1 cellular context compared by ENCODE assay signal in the genomic region with DNA sequence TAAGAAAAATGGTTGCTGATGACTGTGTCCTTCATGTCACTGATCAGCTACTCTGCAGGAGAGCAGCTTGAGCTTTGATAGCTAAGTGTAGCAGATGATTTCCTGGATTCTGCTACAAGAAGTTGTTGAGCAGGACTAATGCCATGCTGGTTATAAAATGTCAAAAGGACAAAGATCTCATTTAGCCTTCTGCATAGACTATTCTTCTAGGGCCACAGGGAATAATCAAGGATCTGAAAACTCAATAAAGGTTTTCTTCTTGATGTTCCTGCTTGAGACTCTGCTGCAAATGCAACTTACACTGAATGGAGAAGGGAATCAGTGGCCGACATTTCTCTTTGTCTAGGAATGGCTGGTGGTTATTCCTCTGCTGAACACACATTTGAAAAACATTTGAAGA.
TF ChIP-seq lines count a peak whose summit lies in the region.

No MANE protein-coding gene starts in this region.

TF ChIP-seq in GM23338, 12 proteins besides CTCF, POLR2A, EP300 and RAD21 (continued from another document):
- TF ChIP-seq, protein P1, sequence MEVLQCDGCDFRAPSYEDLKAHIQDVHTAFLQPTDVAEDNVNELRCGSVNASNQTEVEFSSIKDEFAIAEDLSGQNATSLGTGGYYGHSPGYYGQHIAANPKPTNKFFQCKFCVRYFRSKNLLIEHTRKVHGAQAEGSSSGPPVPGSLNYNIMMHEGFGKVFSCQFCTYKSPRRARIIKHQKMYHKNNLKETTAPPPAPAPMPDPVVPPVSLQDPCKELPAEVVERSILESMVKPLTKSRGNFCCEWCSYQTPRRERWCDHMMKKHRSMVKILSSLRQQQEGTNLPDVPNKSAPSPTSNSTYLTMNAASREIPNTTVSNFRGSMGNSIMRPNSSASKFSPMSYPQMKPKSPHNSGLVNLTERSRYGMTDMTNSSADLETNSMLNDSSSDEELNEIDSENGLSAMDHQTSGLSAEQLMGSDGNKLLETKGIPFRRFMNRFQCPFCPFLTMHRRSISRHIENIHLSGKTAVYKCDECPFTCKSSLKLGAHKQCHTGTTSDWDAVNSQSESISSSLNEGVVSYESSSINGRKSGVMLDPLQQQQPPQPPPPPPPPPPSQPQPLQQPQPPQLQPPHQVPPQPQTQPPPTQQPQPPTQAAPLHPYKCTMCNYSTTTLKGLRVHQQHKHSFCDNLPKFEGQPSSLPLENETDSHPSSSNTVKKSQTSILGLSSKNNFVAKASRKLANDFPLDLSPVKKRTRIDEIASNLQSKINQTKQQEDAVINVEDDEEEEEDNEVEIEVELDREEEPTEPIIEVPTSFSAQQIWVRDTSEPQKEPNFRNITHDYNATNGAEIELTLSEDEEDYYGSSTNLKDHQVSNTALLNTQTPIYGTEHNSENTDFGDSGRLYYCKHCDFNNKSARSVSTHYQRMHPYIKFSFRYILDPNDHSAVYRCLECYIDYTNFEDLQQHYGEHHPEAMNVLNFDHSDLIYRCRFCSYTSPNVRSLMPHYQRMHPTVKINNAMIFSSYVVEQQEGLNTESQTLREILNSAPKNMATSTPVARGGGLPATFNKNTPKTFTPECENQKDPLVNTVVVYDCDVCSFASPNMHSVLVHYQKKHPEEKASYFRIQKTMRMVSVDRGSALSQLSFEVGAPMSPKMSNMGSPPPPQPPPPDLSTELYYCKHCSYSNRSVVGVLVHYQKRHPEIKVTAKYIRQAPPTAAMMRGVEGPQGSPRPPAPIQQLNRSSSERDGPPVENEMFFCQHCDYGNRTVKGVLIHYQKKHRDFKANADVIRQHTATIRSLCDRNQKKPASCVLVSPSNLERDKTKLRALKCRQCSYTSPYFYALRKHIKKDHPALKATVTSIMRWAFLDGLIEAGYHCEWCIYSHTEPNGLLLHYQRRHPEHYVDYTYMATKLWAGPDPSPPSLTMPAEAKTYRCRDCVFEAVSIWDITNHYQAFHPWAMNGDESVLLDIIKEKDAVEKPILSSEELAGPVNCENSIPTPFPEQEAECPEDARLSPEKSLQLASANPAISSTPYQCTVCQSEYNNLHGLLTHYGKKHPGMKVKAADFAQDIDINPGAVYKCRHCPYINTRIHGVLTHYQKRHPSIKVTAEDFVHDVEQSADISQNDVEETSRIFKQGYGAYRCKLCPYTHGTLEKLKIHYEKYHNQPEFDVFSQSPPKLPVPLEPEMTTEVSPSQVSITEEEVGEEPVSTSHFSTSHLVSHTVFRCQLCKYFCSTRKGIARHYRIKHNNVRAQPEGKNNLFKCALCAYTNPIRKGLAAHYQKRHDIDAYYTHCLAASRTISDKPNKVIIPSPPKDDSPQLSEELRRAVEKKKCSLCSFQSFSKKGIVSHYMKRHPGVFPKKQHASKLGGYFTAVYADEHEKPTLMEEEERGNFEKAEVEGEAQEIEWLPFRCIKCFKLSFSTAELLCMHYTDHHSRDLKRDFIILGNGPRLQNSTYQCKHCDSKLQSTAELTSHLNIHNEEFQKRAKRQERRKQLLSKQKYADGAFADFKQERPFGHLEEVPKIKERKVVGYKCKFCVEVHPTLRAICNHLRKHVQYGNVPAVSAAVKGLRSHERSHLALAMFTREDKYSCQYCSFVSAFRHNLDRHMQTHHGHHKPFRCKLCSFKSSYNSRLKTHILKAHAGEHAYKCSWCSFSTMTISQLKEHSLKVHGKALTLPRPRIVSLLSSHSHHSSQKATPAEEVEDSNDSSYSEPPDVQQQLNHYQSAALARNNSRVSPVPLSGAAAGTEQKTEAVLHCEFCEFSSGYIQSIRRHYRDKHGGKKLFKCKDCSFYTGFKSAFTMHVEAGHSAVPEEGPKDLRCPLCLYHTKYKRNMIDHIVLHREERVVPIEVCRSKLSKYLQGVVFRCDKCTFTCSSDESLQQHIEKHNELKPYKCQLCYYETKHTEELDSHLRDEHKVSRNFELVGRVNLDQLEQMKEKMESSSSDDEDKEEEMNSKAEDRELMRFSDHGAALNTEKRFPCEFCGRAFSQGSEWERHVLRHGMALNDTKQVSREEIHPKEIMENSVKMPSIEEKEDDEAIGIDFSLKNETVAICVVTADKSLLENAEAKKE (CRISPR knock-in tag; IDR thresholded peaks at IDR 0.05): no peak
- no peak for TF ChIP-seq STAT1 (IDR thresholded peaks at IDR 0.05; ENCODE audit: unreplicated experiment)
